Comparison of ENCODE assay signal across 15 cellular contexts in the genomic region with DNA sequence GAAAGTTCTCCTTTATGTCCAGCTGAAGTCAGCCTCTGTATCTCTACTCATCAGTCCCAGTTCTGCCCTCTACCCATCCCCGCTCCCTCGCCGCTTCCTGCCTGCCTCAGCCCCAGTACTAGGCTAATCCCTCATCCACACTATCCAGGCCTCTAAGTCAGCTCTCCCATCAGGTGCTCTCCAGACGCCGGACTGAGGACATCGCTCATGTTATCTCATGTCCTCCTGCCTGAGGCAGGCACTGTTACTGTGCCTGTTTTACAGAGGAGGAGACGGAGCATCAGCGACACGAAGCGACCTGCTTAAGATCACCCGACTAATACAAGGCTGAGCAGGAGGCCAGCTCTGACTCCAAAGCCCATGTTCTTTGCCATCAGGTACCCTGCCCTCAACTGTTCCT. TPM values are rescaled to one million over a fixed set of nuclear protein-coding genes. Genes with fewer than 3 reads are reported as not detected.
"Had no signal": no experiment of that assay in that cellular context is flagged by ENCODE, and none has a peak within 500 bp of the region (broad histone marks: within the 10 kb centered on the region; RNA-seq: fewer than 3 reads in every experiment).

No MANE protein-coding gene starts in this region.

- ATAC-seq: heart left ventricle, left lobe of liver, pancreas had no signal

- H3K9me3 ChIP-seq: pancreas, suprapubic skin had no signal

- DNase-seq: activated CD4-positive, alpha-beta memory T cell treated with anti-CD3 and anti-CD28 coated beads, Interleukin-2, amount 10 ng/mL, durations not matched to agents 7 days and 5 days; effector CD4-positive, alpha-beta T cell; heart left ventricle; mammary epithelial cell; pancreas; retina; SHP77 treated with DMSO at 0.1 percent for 48 hours had no signal

- H3K27me3 ChIP-seq: cardiac muscle cell, pancreas, suprapubic skin had no signal

- FAIRE-seq: astrocyte, colon, frontal cortex, pancreas had no signal

- H3K27ac Mint-ChIP-seq: activated CD4-positive, alpha-beta memory T cell treated with anti-CD3 and anti-CD28 coated beads, Interleukin-2, amount 10 ng/mL, durations not matched to agents 7 days and 5 days; type B pancreatic cell had no signal

- H3K36me3 ChIP-seq: cardiac muscle cell, heart left ventricle, pancreas, suprapubic skin had no signal

- H3K9me3 Mint-ChIP-seq: activated CD4-positive, alpha-beta memory T cell treated with anti-CD3 and anti-CD28 coated beads, Interleukin-2, amount 10 ng/mL, durations not matched to agents 7 days and 5 days; type B pancreatic cell had no signal

- H3K4me1 ChIP-seq: pancreas, suprapubic skin had no signal

- H3K4me3 Mint-ChIP-seq: activated CD4-positive, alpha-beta memory T cell treated with anti-CD3 and anti-CD28 coated beads, Interleukin-2, amount 10 ng/mL, durations not matched to agents 7 days and 5 days; type B pancreatic cell had no signal

- H3K4me3 ChIP-seq: cardiac muscle cell, heart left ventricle, pancreas, suprapubic skin had no signal

- H3K27ac ChIP-seq: cardiac muscle cell, heart left ventricle, pancreas, suprapubic skin had no signal

- H3K36me3 Mint-ChIP-seq: type B pancreatic cell had no signal

RNA-seq across cellular contexts. Expression of gene RUNX3, which starts 57.3 kb away (rescaled TPM):
- total RNA-seq: cardiac muscle cell, frontal cortex had no signal
- polyA plus RNA-seq: cardiac muscle cell, neural cell had no signal
